In genomic region chr3:72144773-72145505, GRCh38 we compare ENCODE assay signal across 1 cellular context.
TF ChIP-seq lines count a peak whose summit lies in the region.

No MANE protein-coding gene starts in this region.

TF ChIP-seq in K562, 482 proteins besides CTCF, POLR2A, EP300 and RAD21 (continued from another document and continues in another):
- TF ChIP-seq TRIM25 (IDR thresholded peaks at IDR 0.05; ENCODE audit: borderline replicate concordance) (no peak), DNMT1 (IDR thresholded peaks at IDR 0.05) (no peak), ZNF140 (CRISPR knock-in tag; IDR thresholded peaks at IDR 0.05) (no peak), RNF219 (CRISPR knock-in tag; IDR thresholded peaks at IDR 0.05) (no peak), RBM34 (IDR thresholded peaks at IDR 0.05; ENCODE audit: borderline replicate concordance, insufficient read depth, low read length) (no peak), FOXJ3 (CRISPR knock-in tag; IDR thresholded peaks at IDR 0.05) (no peak), GTF2B (IDR thresholded peaks at IDR 0.05; ENCODE audit: extremely low read depth, insufficient read length) (no peak), KLF10 (CRISPR knock-in tag; IDR thresholded peaks at IDR 0.05) (no peak), SP2 (IDR thresholded peaks at IDR 0.05; ENCODE audit: extremely low read depth, low read depth, low read length, poor library complexity, severe bottlenecking) (no peak), NCOA4 (IDR thresholded peaks at IDR 0.05; ENCODE audit: partially characterized antibody) (no peak), TBL1XR1 (IDR thresholded peaks at IDR 0.05; ENCODE audit: low read length in 2 of 2) (peak; percentile 96 to 97), AFF4 (CRISPR knock-in tag; IDR thresholded peaks at IDR 0.05) (0 out of 2 replicates have a peak, but pooled peaks have one; percentile 40), TFAP4 (CRISPR knock-in tag; IDR thresholded peaks at IDR 0.05; ENCODE audit: borderline replicate concordance) (peak; percentile 99), ZNF263 (CRISPR knock-in tag; IDR thresholded peaks at IDR 0.05; ENCODE audit: borderline replicate concordance) (no peak), E2F4 (CRISPR knock-in tag; IDR thresholded peaks at IDR 0.05; ENCODE audit: low read depth) (no peak), GABPA (tag; conservative IDR thresholded peaks at IDR 0.05; ENCODE audit: low read depth) (peak; percentile 64; the same call in 1 of the 2 replicates), NFIX (CRISPR knock-in tag; IDR thresholded peaks at IDR 0.05; ENCODE audit: low read depth) (no peak), FOSL1 (tag; conservative IDR thresholded peaks at IDR 0.05) (peak; percentile 67), U2AF2 (optimal IDR thresholded peaks at IDR 0.05; ENCODE audit: low read depth, low read length) (no peak), MAFK (IDR thresholded peaks at IDR 0.05; ENCODE audit: low read length) (peak; percentile 7; the same call in 1 of the 2 replicates), SAFB (IDR thresholded peaks at IDR 0.05; ENCODE audit: borderline replicate concordance, low read depth, low read length) (no peak), MNT (conservative IDR thresholded peaks at IDR 0.05) (peak; percentile 30 to 70; a peak in 2 of 4 replicates), ZC3H8 (IDR thresholded peaks at IDR 0.05) (no peak), ELF2 (CRISPR knock-in tag; IDR thresholded peaks at IDR 0.05) (no peak; the same call in 1 of the 2 replicates), ETV6 (IDR thresholded peaks at IDR 0.05; ENCODE audit: borderline replicate concordance in 1 of 2, low read depth in 2 of 2, low read length in 1 of 2) (peak; percentile 69 to 87; a peak in 3 of 4 replicates), ETV6 (CRISPR knock-in tag; IDR thresholded peaks at IDR 0.05; ENCODE audit: borderline replicate concordance) (no peak), ZNF324 (CRISPR knock-in tag; IDR thresholded peaks at IDR 0.05) (no peak), MAZ (CRISPR knock-in tag; conservative IDR thresholded peaks at IDR 0.05 in 1 of 2, IDR thresholded peaks at IDR 0.05 in 1 of 2) (peak; percentile 58 to 72; a peak in 3 of 4 replicates), TAF15 (IDR thresholded peaks at IDR 0.05; ENCODE audit: low read depth, low read length) (no peak), PRPF4 (IDR thresholded peaks at IDR 0.05; ENCODE audit: insufficient read depth, low read depth, low read length, poor library complexity, severe bottlenecking) (no peak), ZNF280B (CRISPR knock-in tag; IDR thresholded peaks at IDR 0.05) (no peak), KLF13 (tag; IDR thresholded peaks at IDR 0.05; ENCODE audit: borderline replicate concordance, low read depth) (no peak), ZNF512 (tag; IDR thresholded peaks at IDR 0.05) (no peak), KDM4B (IDR thresholded peaks at IDR 0.05; ENCODE audit: borderline replicate concordance in 2 of 2, low read depth in 1 of 2) (peak in 1 of 2 experiments; percentile 46; a peak in 1 of 4 replicates), IRF9 (tag; IDR thresholded peaks at IDR 0.05) (no peak), ELK1 (CRISPR knock-in tag; IDR thresholded peaks at IDR 0.05) (no peak), MYNN (IDR thresholded peaks at IDR 0.05) (peak; percentile 96), MYNN (CRISPR knock-in tag; IDR thresholded peaks at IDR 0.05) (no peak), RBFOX2 (IDR thresholded peaks at IDR 0.05; ENCODE audit: low read depth, low read length) (0 out of 2 replicates have a peak, but pooled peaks have one; percentile 28), IRF1 (CRISPR knock-in tag; IDR thresholded peaks at IDR 0.05; ENCODE audit: borderline replicate concordance) (no peak)
